ENCODE assay signal across 8 cellular contexts in the genomic region with DNA sequence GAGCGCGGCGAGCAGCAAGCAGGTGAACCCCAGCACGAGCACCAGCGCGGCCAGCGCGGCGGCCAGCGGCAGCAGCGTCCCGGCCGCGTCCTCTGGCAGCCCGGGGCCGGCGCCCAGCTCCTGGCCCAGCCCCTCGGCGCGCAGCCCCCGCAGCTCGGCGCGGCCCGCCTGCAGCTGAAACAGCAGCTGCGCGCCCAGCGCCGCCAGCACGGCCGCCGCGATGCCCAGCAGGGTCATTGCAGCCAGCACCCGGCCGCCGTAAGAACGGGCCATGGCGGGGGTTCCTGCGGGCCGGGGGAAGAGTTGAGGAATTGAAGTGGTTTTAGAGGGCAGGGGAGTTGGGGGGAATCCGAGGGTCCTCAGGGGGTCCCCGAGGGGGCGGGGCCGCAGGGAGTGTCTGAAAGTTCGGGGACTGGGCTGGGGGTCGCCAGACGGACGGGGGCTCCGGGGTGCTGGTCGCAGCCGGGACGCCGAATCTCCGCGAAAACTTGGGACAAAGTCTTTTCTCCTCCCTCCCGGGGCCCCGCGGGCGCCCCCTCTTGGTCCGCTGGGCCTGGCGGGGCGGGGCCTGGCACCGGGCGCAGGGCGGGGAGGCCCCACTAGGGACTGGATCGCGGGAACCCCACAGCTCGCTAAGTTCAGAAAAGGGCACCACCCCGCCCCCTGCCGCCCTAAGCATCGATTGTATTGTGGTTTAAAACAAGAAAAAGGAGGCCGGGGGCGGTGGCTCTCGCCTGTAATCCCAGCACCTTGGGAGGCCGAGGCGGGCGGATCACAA. TPM values are rescaled to one million over a fixed set of nuclear protein-coding genes. Genes with fewer than 3 reads are reported as not detected.
DNase-seq lines count a peak whose midpoint lies in the region; TF ChIP-seq lines count a peak whose summit lies in the region.

A gene (minus strand): TSS at position 479 of the 778 bp plus-strand sequence. CDS start 206 bp downstream, at position 273.

- H3K4me3 ChIP-seq in GM12875 (ENCODE audit: low read depth, low read length): no peak within 1 kb of the TSS
- H3K4me3 ChIP-seq in cardiac muscle cell: peak within 1 kb of the TSS; percentile 52
- peak within 1 kb of the TSS; percentile 41 to 62 (median 50) for H3K4me3 ChIP-seq in sigmoid colon

- H3K27me3 ChIP-seq in cardiac muscle cell: peaks cover 16% of the 10 kb centered on the region
- no peaks in the 10 kb centered on the region for H3K27me3 ChIP-seq in sigmoid colon

- no peak within 1 kb of the TSS for H3K27ac ChIP-seq in cardiac muscle cell
- peak within 1 kb of the TSS in 1 of 4 donors; percentile 48 for H3K27ac ChIP-seq in sigmoid colon

- no peaks in the 10 kb centered on the region for H3K9me3 ChIP-seq in cardiac muscle cell (ENCODE audit: low read depth)
- no peaks in the 10 kb centered on the region for H3K9me3 ChIP-seq in sigmoid colon

- no peak for TF ChIP-seq EP300 in sigmoid colon (IDR thresholded peaks at IDR 0.05)

- TF ChIP-seq CTCF in GM12875 (IDR thresholded peaks at IDR 0.05; ENCODE audit: borderline replicate concordance, insufficient read depth, low read depth, low read length) (peak; percentile 53), cardiac muscle cell (IDR thresholded peaks at IDR 0.05; ENCODE audit: low read depth, low read length) (peak; percentile 62), sigmoid colon (IDR thresholded peaks at IDR 0.05) (peak; percentile 10 to 60 (median 20))

- DNase-seq in OCI-M1 (lab: John Stamatoyannopoulos, UW): peak; percentile 48
- DNase-seq in activated effector memory CD4-positive, alpha-beta T cell treated with anti-CD3 and anti-CD28 coated beads, Interleukin-2, amount 50 U/mL, for 16 hours: peak; percentile 84
- DNase-seq in cardiac muscle cell (ENCODE audit: low read depth in 1 of 2, low spot score in 1 of 2): peak; percentile 49 to 71
- DNase-seq in sigmoid colon: peak; percentile 81
- no peak for DNase-seq in NCI-H2029 (lab: John Stamatoyannopoulos, UW)
- no peak for DNase-seq in kidney glomerular epithelial cell (lab: John Stamatoyannopoulos, UW)
- DNase-seq in NCI-H1694 treated with DMSO at 0.1 percent for 48 hours (lab: John Stamatoyannopoulos, UW): no peak

- H3K4me1 ChIP-seq in cardiac muscle cell (ENCODE audit: low read depth) (no peaks in the 10 kb centered on the region), sigmoid colon (peaks cover 0 to 14% (median 8%) of the 10 kb centered on the region in 4 donors)

- H3K36me3 ChIP-seq in cardiac muscle cell: no peaks in the 10 kb centered on the region
- H3K36me3 ChIP-seq in sigmoid colon: no peaks in the 10 kb centered on the region

- no peak for TF ChIP-seq POLR2A in sigmoid colon (IDR thresholded peaks at IDR 0.05)

- WGBS in sigmoid colon, 2 donors: 1% methylated on average over 77 of the region's 77 CpGs

- intact Hi-C loops in sigmoid colon (cut with DNase I): no loop called here

RNA-seq across cellular contexts. Expression of the gene that starts here (rescaled TPM):
- total RNA-seq in cardiac muscle cell: 3.2 and 3.3 TPM in 2 replicates
- 5.7 and 6.0 TPM in 2 replicates for polyA plus RNA-seq in cardiac muscle cell
- total RNA-seq in sigmoid colon: 1 to 10 TPM in 2 of 4 donors, under 1 TPM in 1, not detected in 1; 0.36 to 1.8 (median 1.7) TPM
- under 1 TPM in 1 of 3 donors, not detected in 2; 0.23 TPM for polyA plus RNA-seq in sigmoid colon

Comparison
In these comparisons a context has a peak if more than half of its experiments do, and no peak if none do; other contexts are left out.
1. DNase-seq: peak in OCI-M1 (single experiment), activated effector memory CD4-positive, alpha-beta T cell treated with anti-CD3 and anti-CD28 coated beads, Interleukin-2, amount 50 U/mL, for 16 hours (single experiment), cardiac muscle cell (2 of 2) and sigmoid colon (single experiment); none in NCI-H2029 (single experiment), kidney glomerular epithelial cell (single experiment) and NCI-H1694 treated with DMSO at 0.1 percent for 48 hours (single experiment).
2. Peak in every context shown above with its lines, with median percentiles within 50 percentile points of each other: CTCF ChIP-seq.